Comparison of ENCODE assay signal across 14 cellular contexts in the genomic region with DNA sequence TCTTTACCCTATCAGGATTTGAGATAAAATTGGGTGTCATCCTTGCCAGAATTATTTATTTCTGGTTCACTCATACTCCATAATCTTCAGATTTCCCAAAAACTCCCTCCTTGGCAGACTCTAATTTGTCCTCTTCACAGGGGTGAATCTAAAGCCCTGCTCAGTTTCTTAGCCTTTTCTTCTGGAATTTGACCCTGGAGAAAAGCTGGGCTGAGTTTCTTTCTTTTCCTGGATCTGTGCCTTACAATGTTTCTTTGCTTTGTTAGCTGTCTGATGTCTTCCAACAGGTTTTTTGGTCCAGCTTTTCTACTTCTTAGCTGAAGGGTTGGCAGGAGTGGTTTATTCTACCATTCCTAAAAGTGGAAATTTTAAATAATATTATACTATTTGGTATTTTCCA.
A peak's percentile ranks its signal among the peaks of the same experiment; 100 is the strongest.
DNase-seq lines count a peak whose midpoint lies in the region; ATAC-seq and TF ChIP-seq lines count a peak whose summit lies in the region.
"Had no signal": no experiment of that assay in that cellular context is flagged by ENCODE, and none has a peak within 500 bp of the region (broad histone marks: within the 10 kb centered on the region; RNA-seq: fewer than 3 reads in every experiment).

No MANE protein-coding gene starts in this region.

- no peak overlapping the region for H3K9ac ChIP-seq in colonic mucosa (ENCODE audit: low read depth in 2 of 2, low read length in 2 of 2)

- H3K27ac Mint-ChIP-seq in activated naive CD4-positive, alpha-beta T cell treated with anti-CD3 and anti-CD28 coated beads for 36 hours = no peak overlapping the region
- H3K27ac Mint-ChIP-seq: CD8-positive, alpha-beta T cell had no signal

- H3K4me1 Mint-ChIP-seq in activated naive CD4-positive, alpha-beta T cell treated with anti-CD3 and anti-CD28 coated beads for 36 hours (ENCODE audit: low read depth) = no peaks in the 10 kb centered on the region

- CTCF ChIA-PET in activated naive CD4-positive, alpha-beta T cell treated with anti-CD3 and anti-CD28 coated beads for 36 hours (lab: Charles Lee) = interaction anchor here (1.1 kb wide), 1 partner anchor 11 kb away, joined by 4 read pairs; no protein-coding TSS in a partner anchor

- ATAC-seq in omental fat pad (ENCODE audit: low FRiP score) (peak; percentile 58), GM18517 (IDR thresholded peaks at IDR 0.05; ENCODE audit: unreplicated experiment) (no peak), GM18511 (IDR thresholded peaks at IDR 0.05; ENCODE audit: unreplicated experiment) (no peak)
- ATAC-seq: CD8-positive, alpha-beta T cell had no signal

- intact Hi-C loops in colonic mucosa (cut with DNase I) (no loop called here), vagina (cut with DNase I) (no loop called here)
- intact Hi-C loops in activated naive CD4-positive, alpha-beta T cell treated with anti-CD3 and anti-CD28 coated beads for 36 hours (cut with micrococcal nuclease) = no loop called here

- H3K27ac ChIP-seq in colonic mucosa = no peak overlapping the region
- peak overlapping the region; percentile 36 for H3K27ac ChIP-seq in vagina

- H3K27me3 ChIP-seq in colonic mucosa (no peaks in the 10 kb centered on the region), vagina (no peaks in the 10 kb centered on the region)

- no peak overlapping the region for H3K4me3 ChIP-seq in colonic mucosa
- no peak overlapping the region for H3K4me3 ChIP-seq in vagina
- H3K4me3 ChIP-seq: HAP-1 had no signal

- no peaks in the 10 kb centered on the region for H3K36me3 Mint-ChIP-seq in activated naive CD4-positive, alpha-beta T cell treated with anti-CD3 and anti-CD28 coated beads for 36 hours (ENCODE audit: low read depth)
- H3K36me3 Mint-ChIP-seq: CD8-positive, alpha-beta T cell had no signal

- no peaks in the 10 kb centered on the region for H3K36me3 ChIP-seq in colonic mucosa
- no peaks in the 10 kb centered on the region for H3K36me3 ChIP-seq in vagina
- H3K36me3 ChIP-seq: HAP-1 had no signal

- DNase-seq in colonic mucosa (peak; percentile 1), fibroblast of peridontal ligament (ENCODE audit: extremely low read depth) (peak; percentile 27), omental fat pad (ENCODE audit: low spot score) (no peak), vagina (ENCODE audit: extremely low spot score in 2 of 2) (no peak)
- no peak for DNase-seq in activated naive CD4-positive, alpha-beta T cell treated with anti-CD3 and anti-CD28 coated beads for 36 hours
- DNase-seq: CD8-positive, alpha-beta T cell; Kasumi-1; NCI-H1417; NCI-H1930; NCI-H2171; NCI-H510A had no signal

- TF ChIP-seq POLR2A in vagina (IDR thresholded peaks at IDR 0.05) = no peak

- H3K27me3 Mint-ChIP-seq in activated naive CD4-positive, alpha-beta T cell treated with anti-CD3 and anti-CD28 coated beads for 36 hours (ENCODE audit: low read depth) = peaks cover 11% of the 10 kb centered on the region

- TF ChIP-seq CTCF in colonic mucosa (IDR thresholded peaks at IDR 0.05) = no peak
- no peak for TF ChIP-seq CTCF in omental fat pad (IDR thresholded peaks at IDR 0.05)
- TF ChIP-seq CTCF in vagina (IDR thresholded peaks at IDR 0.05) = no peak

- H3K9me3 Mint-ChIP-seq in activated naive CD4-positive, alpha-beta T cell treated with anti-CD3 and anti-CD28 coated beads for 36 hours = no peaks in the 10 kb centered on the region
- H3K9me3 Mint-ChIP-seq: CD8-positive, alpha-beta T cell had no signal

- no peak overlapping the region for H3K4me3 Mint-ChIP-seq in activated naive CD4-positive, alpha-beta T cell treated with anti-CD3 and anti-CD28 coated beads for 36 hours
- H3K4me3 Mint-ChIP-seq: CD8-positive, alpha-beta T cell had no signal

- H3K4me1 ChIP-seq in colonic mucosa (no peaks in the 10 kb centered on the region), vagina (peaks cover 16% of the 10 kb centered on the region)
- H3K4me1 ChIP-seq: HAP-1 had no signal

- H3K9me3 ChIP-seq in colonic mucosa = no peaks in the 10 kb centered on the region
- H3K9me3 ChIP-seq in vagina = no peaks in the 10 kb centered on the region
- H3K9me3 ChIP-seq: HAP-1 had no signal

Comparison
In these comparisons a context has a peak if more than half of its experiments do, and no peak if none do; other contexts are left out.
1. DNase-seq: peak in colonic mucosa (single experiment) and fibroblast of peridontal ligament (single experiment); none in omental fat pad (single experiment), vagina (0 of 2) and activated naive CD4-positive, alpha-beta T cell treated with anti-CD3 and anti-CD28 coated beads for 36 hours (single experiment).